ENCODE assay signal across 1 cellular context in genomic region chr21:39184050-39184980, GRCh38.
TF ChIP-seq lines count a peak whose summit lies in the region.

No MANE protein-coding gene starts in this region.

TF ChIP-seq in HEK293, 187 proteins besides CTCF, POLR2A, EP300 and RAD21 (continued from another document):
- peak; percentile 5; the same call in 1 of the 2 replicates for TF ChIP-seq ZNF518A (tag by site-specific recombination; conservative IDR thresholded peaks at IDR 0.05; ENCODE audit: low read depth)
- peak; percentile 10; the same call in 1 of the 2 replicates for TF ChIP-seq GLIS1 (tag by site-specific recombination; IDR thresholded peaks at IDR 0.05)
- TF ChIP-seq ZBTB20 (tag by site-specific recombination; IDR thresholded peaks at IDR 0.05) = peak; percentile 84
- no peak for TF ChIP-seq ZNF341 (tag by site-specific recombination; IDR thresholded peaks at IDR 0.05; ENCODE audit: low read depth)
- peak; percentile 50; the same call in 1 of the 2 replicates for TF ChIP-seq ZNF362 (tag by site-specific recombination; IDR thresholded peaks at IDR 0.05)
- TF ChIP-seq SP7 (tag by site-specific recombination; IDR thresholded peaks at IDR 0.05) = no peak
- TF ChIP-seq ZNF548 (tag by site-specific recombination; IDR thresholded peaks at IDR 0.05) = no peak
- no peak for TF ChIP-seq ZNF354C (tag by site-specific recombination; IDR thresholded peaks at IDR 0.05; ENCODE audit: borderline replicate concordance, low read depth)
- TF ChIP-seq ZNF626 (tag by site-specific recombination; IDR thresholded peaks at IDR 0.05) = no peak
- TF ChIP-seq ZNF433 (tag by site-specific recombination; IDR thresholded peaks at IDR 0.05; ENCODE audit: low read depth) = no peak
- 0 out of 2 replicates have a peak, but pooled peaks have one; percentile 39 for TF ChIP-seq ZFP37 (tag by site-specific recombination; IDR thresholded peaks at IDR 0.05)
- TF ChIP-seq WT1 (tag by site-specific recombination; IDR thresholded peaks at IDR 0.05) = peak; percentile 68; the same call in 1 of the 2 replicates
- peak; percentile 39 for TF ChIP-seq FEZF1 (tag by site-specific recombination; IDR thresholded peaks at IDR 0.05)
TF ChIP-seq in HEK293: peak in this region for 13.
